ENCODE assay signal across 8 cellular contexts in genomic region chr15:55289011-55289572, GRCh38. TPM values are rescaled to one million over a fixed set of nuclear protein-coding genes. Genes with fewer than 3 reads are reported as not detected.
DNase-seq lines count a peak whose midpoint lies in the region; ATAC-seq and TF ChIP-seq lines count a peak whose summit lies in the region.

No MANE protein-coding gene starts in this region.

- H3K27ac Mint-ChIP-seq in activated T-cell treated with anti-CD3 and anti-CD28 coated beads, Interleukin-2, amount 50 U/mL, for 24 hours: peak overlapping the region; percentile 99

- H3K4me3 Mint-ChIP-seq in activated T-cell treated with anti-CD3 and anti-CD28 coated beads, Interleukin-2, amount 50 U/mL, for 24 hours: peak overlapping the region; percentile 96

- no peaks in the 10 kb centered on the region for H3K36me3 ChIP-seq in osteoblast (ENCODE audit: insufficient read depth, low read length)

- H4K20me1 ChIP-seq in osteoblast (ENCODE audit: insufficient read depth, low read length): no peaks in the 10 kb centered on the region

- DNase-seq in CD1c-positive myeloid dendritic cell (ENCODE audit: extremely low spot score): peak; percentile 55
- DNase-seq in MV-4-11 (lab: John Stamatoyannopoulos, UW): peak; percentile 53
- peak; percentile 72 for DNase-seq in activated T-cell treated with anti-CD3 and anti-CD28 coated beads, Interleukin-2, amount 50 U/mL, for 24 hours
- peak; percentile 84 for DNase-seq in fibroblast of villous mesenchyme (ENCODE audit: low read depth)
- DNase-seq in osteoblast (ENCODE audit: insufficient read length, low spot score, missing footprints): peak; percentile 81

- H3K4me1 Mint-ChIP-seq in activated T-cell treated with anti-CD3 and anti-CD28 coated beads, Interleukin-2, amount 50 U/mL, for 24 hours (ENCODE audit: low read depth): peaks cover 51% of the 10 kb centered on the region

- H3K36me3 Mint-ChIP-seq in activated T-cell treated with anti-CD3 and anti-CD28 coated beads, Interleukin-2, amount 50 U/mL, for 24 hours (ENCODE audit: low read depth): peaks cover 52% of the 10 kb centered on the region

- ATAC-seq in GM21447 (IDR thresholded peaks at IDR 0.05; ENCODE audit: unreplicated experiment): peak; percentile 24
- ATAC-seq in GM21367 (IDR thresholded peaks at IDR 0.05; ENCODE audit: unreplicated experiment): no peak
- no peak for ATAC-seq in HG03442 (IDR thresholded peaks at IDR 0.05; ENCODE audit: unreplicated experiment)

- TF ChIP-seq CTCF in fibroblast of villous mesenchyme (IDR thresholded peaks at IDR 0.05; ENCODE audit: insufficient read depth, low read depth, low read length) (no peak), osteoblast (IDR thresholded peaks at IDR 0.05; ENCODE audit: extremely low read depth, low read depth, low read length) (no peak)

- H3K9me3 ChIP-seq in osteoblast (ENCODE audit: low read depth, low read length): no peaks in the 10 kb centered on the region

- H3K79me2 ChIP-seq in osteoblast (ENCODE audit: insufficient read depth, low read length): peaks cover 12% of the 10 kb centered on the region

- peaks cover 4% of the 10 kb centered on the region for H3K4me1 ChIP-seq in osteoblast (ENCODE audit: insufficient read depth, low read length)

- H3K4me2 ChIP-seq in osteoblast (ENCODE audit: insufficient read depth, low read length): peak overlapping the region; percentile 93

- no peaks in the 10 kb centered on the region for H3K27me3 Mint-ChIP-seq in activated T-cell treated with anti-CD3 and anti-CD28 coated beads, Interleukin-2, amount 50 U/mL, for 24 hours

- peak overlapping the region; percentile 98 for H2AFZ ChIP-seq in osteoblast (ENCODE audit: low read length)

- H3K27ac ChIP-seq in osteoblast (ENCODE audit: low read depth, low read length): peak overlapping the region; percentile 83

- H3K9me3 Mint-ChIP-seq in activated T-cell treated with anti-CD3 and anti-CD28 coated beads, Interleukin-2, amount 50 U/mL, for 24 hours: no peaks in the 10 kb centered on the region

- H3K27me3 ChIP-seq in osteoblast (ENCODE audit: insufficient read depth, low read length): no peaks in the 10 kb centered on the region

- H3K4me3 ChIP-seq in fibroblast of villous mesenchyme (ENCODE audit: low read depth, low read length) (peak overlapping the region; percentile 92), osteoblast (ENCODE audit: insufficient read depth, low read length) (peak overlapping the region; percentile 95)

RNA-seq across cellular contexts. Expression of gene RAB27A, which starts 0.5 kb away (rescaled TPM):
- total RNA-seq in fibroblast of villous mesenchyme (7.8 and 8.4 TPM in 2 replicates), osteoblast (7.2 and 11.8 TPM in 2 replicates)

RNA-seq across cellular contexts. Expression of gene PIGBOS1, which starts 29.8 kb away (rescaled TPM):
- total RNA-seq in fibroblast of villous mesenchyme (7.3 and 8.1 TPM in 2 replicates), osteoblast (10.0 and 10.5 TPM in 2 replicates)

RNA-seq across cellular contexts. Expression of gene PIGB, which starts 29.9 kb away (rescaled TPM):
- total RNA-seq in fibroblast of villous mesenchyme: 12.2 and 20.3 TPM in 2 replicates
- total RNA-seq in osteoblast: 17.0 and 27.1 TPM in 2 replicates
